ENCODE assay signal across 14 cellular contexts in the genomic region with DNA sequence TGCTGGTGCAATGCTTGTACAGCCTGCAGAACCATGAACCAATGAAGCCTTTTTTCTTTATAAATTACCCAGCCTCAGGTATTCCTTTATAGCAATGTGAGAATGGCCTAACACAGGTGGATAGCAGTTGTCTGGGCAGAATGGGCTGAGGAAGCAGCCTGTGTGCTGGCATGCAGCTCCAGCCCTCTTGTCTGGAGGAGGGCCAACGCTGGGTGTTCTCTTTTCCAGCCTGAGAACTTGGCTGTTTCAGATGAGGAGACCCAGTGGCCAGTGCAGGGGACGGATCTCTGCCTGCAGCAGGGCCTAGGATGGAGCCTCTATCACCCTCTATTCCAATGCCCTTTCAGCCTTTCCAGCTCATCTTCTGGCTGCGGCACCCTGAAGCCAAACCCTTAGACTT. TPM values are rescaled to one million over a fixed set of nuclear protein-coding genes. Genes with fewer than 3 reads are reported as not detected.
DNase-seq lines count a peak whose midpoint lies in the region; ATAC-seq and TF ChIP-seq lines count a peak whose summit lies in the region.
"Had no signal": no experiment of that assay in that cellular context is flagged by ENCODE, and none has a peak within 500 bp of the region (broad histone marks: within the 10 kb centered on the region; RNA-seq: fewer than 3 reads in every experiment).

No MANE protein-coding gene starts in this region.

- TF ChIP-seq CTCF in heart right ventricle (IDR thresholded peaks at IDR 0.05) (no peak), smooth muscle cell (IDR thresholded peaks at IDR 0.05; ENCODE audit: borderline replicate concordance, insufficient read depth, poor library complexity, severe bottlenecking) (no peak), upper lobe of left lung (IDR thresholded peaks at IDR 0.05) (no peak)

- H3K4me3 ChIP-seq in heart right ventricle (no peak overlapping the region), smooth muscle cell (no peak overlapping the region), upper lobe of left lung (no peak overlapping the region)
- H3K4me3 ChIP-seq: HAP-1 had no signal

- no peak overlapping the region for H3K4me2 ChIP-seq in smooth muscle cell

- peaks cover 4% of the 10 kb centered on the region for H3F3A ChIP-seq in smooth muscle cell (ENCODE audit: low read depth)

- peak overlapping the region in 6 of 10 donors; percentile 3 to 65 (median 45) for H3K27ac ChIP-seq in heart right ventricle
- peak overlapping the region; percentile 97 for H3K27ac ChIP-seq in smooth muscle cell (ENCODE audit: low read depth)
- no peak overlapping the region for H3K27ac ChIP-seq in upper lobe of left lung

- H3K4me1 ChIP-seq in heart right ventricle (peaks cover 3 to 65% (median 49%) of the 10 kb centered on the region in 9 donors), smooth muscle cell (ENCODE audit: low read depth) (peaks cover 40% of the 10 kb centered on the region), upper lobe of left lung (no peaks in the 10 kb centered on the region)
- H3K4me1 ChIP-seq: HAP-1 had no signal

- H3K9me3 ChIP-seq in heart right ventricle = no peaks in the 10 kb centered on the region
- H3K9me3 ChIP-seq in smooth muscle cell (replicated peaks; ENCODE audit: low read depth) = no peaks in the 10 kb centered on the region
- no peaks in the 10 kb centered on the region for H3K9me3 ChIP-seq in upper lobe of left lung
- H3K9me3 ChIP-seq: HAP-1 had no signal

- H2AFZ ChIP-seq in smooth muscle cell (ENCODE audit: low read depth) = no peak overlapping the region

- intact Hi-C loops in heart right ventricle (cut with DNase I) = loop anchor here in 2 of 10 donors (5.0 to 10.0 kb wide), 2 partner anchors 55 to 113 kb away; no protein-coding TSS in a partner anchor
- intact Hi-C loops in Right ventricle myocardium inferior (cut with DNase I) = no loop called here
- intact Hi-C loops in left ventricle myocardium superior (cut with micrococcal nuclease) = no loop called here

- no peaks in the 10 kb centered on the region for H3K27me3 ChIP-seq in heart right ventricle
- no peaks in the 10 kb centered on the region for H3K27me3 ChIP-seq in smooth muscle cell (ENCODE audit: low read depth)
- H3K27me3 ChIP-seq in upper lobe of left lung = no peaks in the 10 kb centered on the region

- H3K79me2 ChIP-seq in smooth muscle cell (ENCODE audit: low read depth) = peaks cover 35% of the 10 kb centered on the region

- H4K20me1 ChIP-seq in smooth muscle cell (ENCODE audit: low read depth) = peaks cover 42% of the 10 kb centered on the region

- 63 to 77% methylated on average over 3 of the region's 3 CpGs for WGBS in heart right ventricle, 2 donors
- WGBS in smooth muscle cell (ENCODE audit: low lambda C conversion rate) = 94% methylated on average over 3 of the region's 3 CpGs
- 91 to 100% methylated on average over 1 to 3 of the region's 3 CpGs for WGBS in upper lobe of left lung, 2 donors

- peaks cover 0 to 8% (median 0%) of the 10 kb centered on the region in 9 donors for H3K36me3 ChIP-seq in heart right ventricle
- H3K36me3 ChIP-seq in smooth muscle cell (ENCODE audit: low read depth) = no peaks in the 10 kb centered on the region
- peaks cover 0 to 4% (median 0%) of the 10 kb centered on the region in 4 donors for H3K36me3 ChIP-seq in upper lobe of left lung
- H3K36me3 ChIP-seq: HAP-1 had no signal

- TF ChIP-seq EP300 in upper lobe of left lung (IDR thresholded peaks at IDR 0.05) = no peak

- ATAC-seq in heart right ventricle (no peak), Right ventricle myocardium inferior (no peak), left ventricle myocardium superior (peak; percentile 17), upper lobe of left lung (ENCODE audit: low FRiP score in 2 of 2) (no peak)

- TF ChIP-seq POLR2A in upper lobe of left lung (IDR thresholded peaks at IDR 0.05) = no peak

- no peak overlapping the region for H3K9ac ChIP-seq in smooth muscle cell (ENCODE audit: low read depth)

- DNase-seq in heart right ventricle = no peak
- no peak for DNase-seq in Right ventricle myocardium inferior (ENCODE audit: missing footprints)
- no peak for DNase-seq in left ventricle myocardium superior
- DNase-seq in smooth muscle cell (lab: John Stamatoyannopoulos, UW; ENCODE audit: unreplicated experiment) = no peak
- DNase-seq in activated CD4-positive, alpha-beta T cell treated with anti-CD3 and anti-CD28 coated beads, Interleukin-2, amount 50 U/mL, for 48 hours = no peak
- DNase-seq in upper lobe of left lung = no peak
- no peak for DNase-seq in MV-4-11 (lab: John Stamatoyannopoulos, UW)
- DNase-seq: 8988T; ACHN; Calu3; CD4-positive, alpha-beta T cell; DMS79 had no signal

RNA-seq across cellular contexts. Expression of a gene that starts 58.8 kb away (rescaled TPM):
- total RNA-seq in heart right ventricle (10 to 100 TPM; 44.5 to 68.9 (median 58.9) TPM), Right ventricle myocardium inferior (74.0 TPM), left ventricle myocardium superior (59.9 TPM), smooth muscle cell (25.3 and 26.0 TPM in 2 replicates), upper lobe of left lung (10 to 100 TPM; 32.1 to 62.4 (median 47.8) TPM)
- polyA plus RNA-seq in heart right ventricle (10 to 100 TPM; 49.7 to 74.1 TPM), smooth muscle cell (22.2 and 30.9 TPM in 2 replicates)
- polyA plus RNA-seq: IgD-negative memory B cell had no signal

Comparison
In these comparisons a context has a peak if more than half of its experiments do, and no peak if none do; other contexts are left out.
1. H3K27ac ChIP-seq: peak in heart right ventricle (6 of 10) and smooth muscle cell (single experiment); none in upper lobe of left lung (0 of 4).